10 cellular contexts compared by ENCODE assay signal in genomic region chr2:88919087-88919738, GRCh38.
DNase-seq lines count a peak whose midpoint lies in the region; ATAC-seq and TF ChIP-seq lines count a peak whose summit lies in the region.
"Had no signal": no experiment of that assay in that cellular context is flagged by ENCODE, and none has a peak within 500 bp of the region (broad histone marks: within the 10 kb centered on the region; RNA-seq: fewer than 3 reads in every experiment).

No MANE protein-coding gene starts in this region.

- no peak overlapping the region for H3K4me3 Mint-ChIP-seq in CD14-positive monocyte

- no peak overlapping the region for H3K9ac ChIP-seq in liver (ENCODE audit: low read depth in 1 of 2, low read length in 2 of 2)

- H3K4me1 ChIP-seq in liver (ENCODE audit: control insufficient read depth in 4 of 4, insufficient read depth in 4 of 4, low read length in 3 of 4): no peaks in the 10 kb centered on the region
- no peaks in the 10 kb centered on the region for H3K4me1 ChIP-seq in ascending aorta

- POLR2A ChIA-PET in HEK293T (lab: Yijun Ruan, JAX): no interaction called here

- CTCF ChIA-PET in HEK293T (lab: Yijun Ruan, JAX): interaction anchor here (0.7 to 0.9 kb wide), 2 partner anchors 12 to 22 kb away, joined by 3 read pairs; no protein-coding TSS in a partner anchor

- H3K27me3 ChIP-seq in liver (ENCODE audit: control insufficient read depth in 4 of 4, insufficient read depth in 4 of 4, low read length in 3 of 4): no peaks in the 10 kb centered on the region
- H3K27me3 ChIP-seq in ascending aorta: no peaks in the 10 kb centered on the region

- no peak overlapping the region for H3K4me3 ChIP-seq in liver (ENCODE audit: low read depth in 1 of 3, low read length in 3 of 3)
- H3K4me3 ChIP-seq in ascending aorta: no peak overlapping the region

- WGBS in liver: 52% methylated on average over 7 of the region's 7 CpGs

- H3K27ac ChIP-seq in liver (ENCODE audit: low read depth in 1 of 2, low read length in 2 of 2) (no peak overlapping the region), ascending aorta (no peak overlapping the region)

- no peak overlapping the region for H3K27ac Mint-ChIP-seq in CD14-positive monocyte

- H3K4me1 Mint-ChIP-seq in CD14-positive monocyte: no peaks in the 10 kb centered on the region

- no peaks in the 10 kb centered on the region for H3K9me3 ChIP-seq in liver (ENCODE audit: control insufficient read depth in 4 of 4, low read length in 3 of 4)
- no peaks in the 10 kb centered on the region for H3K9me3 ChIP-seq in ascending aorta

- no peaks in the 10 kb centered on the region for H3K36me3 ChIP-seq in liver (ENCODE audit: control insufficient read depth in 4 of 4, insufficient read depth in 3 of 4, low read depth in 1 of 4, low read length in 3 of 4)
- H3K36me3 ChIP-seq in ascending aorta: no peaks in the 10 kb centered on the region

- DNase-seq in CD14-positive monocyte (ENCODE audit: low spot score): no peak
- DNase-seq in HEK293T (ENCODE audit: extremely low spot score): peak; percentile 11
- DNase-seq in amniotic epithelial cell (ENCODE audit: low read depth): peak; percentile 4
- DNase-seq in NK-92 treated with Interleukin-12 subunit alpha and Interleukin-12 subunit beta, amount 100 ng/mL, for 24 hours (lab: John Stamatoyannopoulos, UW): no peak
- DNase-seq in ascending aorta (ENCODE audit: low spot score in 2 of 2): no peak
- DNase-seq: cerebellar nuclear complex, SHP77 had no signal

- ATAC-seq in GM21576 (IDR thresholded peaks at IDR 0.05; ENCODE audit: unreplicated experiment) (no peak), GM21717 (IDR thresholded peaks at IDR 0.05; ENCODE audit: unreplicated experiment) (no peak)

- peak; percentile 50 to 68 for TF ChIP-seq RAD21 in liver (IDR thresholded peaks at IDR 0.05)

- H3K36me3 Mint-ChIP-seq in CD14-positive monocyte: no peaks in the 10 kb centered on the region

- TF ChIP-seq CTCF in CD14-positive monocyte (IDR thresholded peaks at IDR 0.05) (peak; percentile 61), liver (IDR thresholded peaks at IDR 0.05; ENCODE audit: low read depth, low read length, missing input control) (peak; percentile 52), ascending aorta (IDR thresholded peaks at IDR 0.05) (peak in 1 of 3 experiments; percentile 9)

- no peaks in the 10 kb centered on the region for H3K9me3 Mint-ChIP-seq in CD14-positive monocyte

- intact Hi-C loops in CD14-positive monocyte (cut with micrococcal nuclease): no loop called here
- intact Hi-C loops in ascending aorta (cut with DNase I): no loop called here

- H3K27me3 Mint-ChIP-seq in CD14-positive monocyte (ENCODE audit: low read depth in 3 of 3): peaks cover 0 to 3% (median 3%) of the 10 kb centered on the region in 3 donors

TF ChIP-seq in HEK293T, 16 proteins besides CTCF, POLR2A, EP300 and RAD21:
- TF ChIP-seq SP1 (IDR thresholded peaks at IDR 0.05): no peak
- TF ChIP-seq PKNOX1 (IDR thresholded peaks at IDR 0.05): no peak
- TF ChIP-seq HDGF (IDR thresholded peaks at IDR 0.05; ENCODE audit: borderline replicate concordance): no peak
- no peak for TF ChIP-seq ARNT (IDR thresholded peaks at IDR 0.05)
- TF ChIP-seq FOXK2 (IDR thresholded peaks at IDR 0.05): no peak
- no peak for TF ChIP-seq NFRKB (IDR thresholded peaks at IDR 0.05)
- no peak for TF ChIP-seq BHLHE40 (IDR thresholded peaks at IDR 0.05; ENCODE audit: borderline replicate concordance)
- TF ChIP-seq FOXM1 (IDR thresholded peaks at IDR 0.05; ENCODE audit: borderline replicate concordance): no peak
- no peak for TF ChIP-seq FOXA1 (IDR thresholded peaks at IDR 0.05)
- TF ChIP-seq ZNF384 (IDR thresholded peaks at IDR 0.05): no peak
- TF ChIP-seq CTBP1 (IDR thresholded peaks at IDR 0.05; ENCODE audit: borderline replicate concordance): no peak
- no peak for TF ChIP-seq L3MBTL2 (conservative IDR thresholded peaks at IDR 0.05)
- TF ChIP-seq SUZ12 (IDR thresholded peaks at IDR 0.05): no peak
- no peak for TF ChIP-seq LEF1 (IDR thresholded peaks at IDR 0.05; ENCODE audit: borderline replicate concordance)
- no peak for TF ChIP-seq ELF4 (IDR thresholded peaks at IDR 0.05)
- no peak for TF ChIP-seq TARDBP (IDR thresholded peaks at IDR 0.05)

TF ChIP-seq in liver, 16 proteins besides CTCF, POLR2A, EP300 and RAD21:
- TF ChIP-seq JUND (IDR thresholded peaks at IDR 0.05) (no peak), MAX (IDR thresholded peaks at IDR 0.05) (no peak), FOXA1 (IDR thresholded peaks at IDR 0.05) (no peak), FOXA2 (IDR thresholded peaks at IDR 0.05) (no peak), ATF3 (IDR thresholded peaks at IDR 0.05) (no peak), GABPA (IDR thresholded peaks at IDR 0.05 in 1 of 2, conservative IDR thresholded peaks at IDR 0.05 in 1 of 2) (no peak), TAF1 (conservative IDR thresholded peaks at IDR 0.05) (no peak), ZBTB33 (IDR thresholded peaks at IDR 0.05) (no peak), EGR1 (IDR thresholded peaks at IDR 0.05; ENCODE audit: low read depth in 2 of 2) (no peak), REST (IDR thresholded peaks at IDR 0.05) (no peak), YY1 (IDR thresholded peaks at IDR 0.05) (no peak), RXRA (IDR thresholded peaks at IDR 0.05) (no peak), SP1 (IDR thresholded peaks at IDR 0.05) (no peak), HNF4G (IDR thresholded peaks at IDR 0.05) (no peak), HNF4A (conservative IDR thresholded peaks at IDR 0.05) (no peak), NR2F2 (IDR thresholded peaks at IDR 0.05) (no peak)
TF ChIP-seq in liver: peak in this region for 0.

Comparison
In these comparisons a context has a peak if more than half of its experiments do, and no peak if none do; other contexts are left out.
1. DNase-seq: peak in HEK293T (single experiment) and amniotic epithelial cell (single experiment); none in CD14-positive monocyte (single experiment), NK-92 treated with Interleukin-12 subunit alpha and Interleukin-12 subunit beta, amount 100 ng/mL, for 24 hours (single experiment) and ascending aorta (0 of 2).